In the genomic region with DNA sequence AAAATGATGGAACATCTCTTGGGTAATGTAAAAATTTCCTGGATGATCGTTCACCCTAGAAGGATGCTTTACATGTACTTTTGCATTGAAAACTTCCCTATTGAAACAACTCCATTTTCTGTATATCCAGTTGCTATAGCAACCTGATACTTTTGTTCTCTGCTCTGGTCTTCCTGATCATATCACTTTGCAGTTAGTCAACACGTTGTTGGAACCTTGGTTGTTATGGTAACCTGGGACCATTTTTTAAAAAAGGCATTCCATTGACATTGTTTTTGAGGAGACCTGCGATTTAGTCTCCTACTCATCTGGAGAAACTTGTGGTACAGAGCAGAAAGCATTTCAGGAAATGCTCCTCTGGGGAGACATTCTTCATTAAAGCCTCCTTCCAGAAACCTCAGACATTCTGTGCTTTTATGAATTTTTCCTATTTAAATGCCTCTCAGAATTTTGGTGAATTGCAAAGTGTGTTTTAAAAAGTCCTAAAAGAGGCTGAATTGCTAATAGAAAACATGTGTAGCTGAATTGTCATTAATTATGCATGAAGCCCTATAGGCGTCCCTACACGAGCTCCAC, we compare ENCODE assay signal across 2 cellular contexts.
TF ChIP-seq lines count a peak whose summit lies in the region.

No MANE protein-coding gene starts in this region.

TF ChIP-seq in neural cell, 6 proteins besides CTCF, POLR2A, EP300 and RAD21:
- TF ChIP-seq, protein P1, sequence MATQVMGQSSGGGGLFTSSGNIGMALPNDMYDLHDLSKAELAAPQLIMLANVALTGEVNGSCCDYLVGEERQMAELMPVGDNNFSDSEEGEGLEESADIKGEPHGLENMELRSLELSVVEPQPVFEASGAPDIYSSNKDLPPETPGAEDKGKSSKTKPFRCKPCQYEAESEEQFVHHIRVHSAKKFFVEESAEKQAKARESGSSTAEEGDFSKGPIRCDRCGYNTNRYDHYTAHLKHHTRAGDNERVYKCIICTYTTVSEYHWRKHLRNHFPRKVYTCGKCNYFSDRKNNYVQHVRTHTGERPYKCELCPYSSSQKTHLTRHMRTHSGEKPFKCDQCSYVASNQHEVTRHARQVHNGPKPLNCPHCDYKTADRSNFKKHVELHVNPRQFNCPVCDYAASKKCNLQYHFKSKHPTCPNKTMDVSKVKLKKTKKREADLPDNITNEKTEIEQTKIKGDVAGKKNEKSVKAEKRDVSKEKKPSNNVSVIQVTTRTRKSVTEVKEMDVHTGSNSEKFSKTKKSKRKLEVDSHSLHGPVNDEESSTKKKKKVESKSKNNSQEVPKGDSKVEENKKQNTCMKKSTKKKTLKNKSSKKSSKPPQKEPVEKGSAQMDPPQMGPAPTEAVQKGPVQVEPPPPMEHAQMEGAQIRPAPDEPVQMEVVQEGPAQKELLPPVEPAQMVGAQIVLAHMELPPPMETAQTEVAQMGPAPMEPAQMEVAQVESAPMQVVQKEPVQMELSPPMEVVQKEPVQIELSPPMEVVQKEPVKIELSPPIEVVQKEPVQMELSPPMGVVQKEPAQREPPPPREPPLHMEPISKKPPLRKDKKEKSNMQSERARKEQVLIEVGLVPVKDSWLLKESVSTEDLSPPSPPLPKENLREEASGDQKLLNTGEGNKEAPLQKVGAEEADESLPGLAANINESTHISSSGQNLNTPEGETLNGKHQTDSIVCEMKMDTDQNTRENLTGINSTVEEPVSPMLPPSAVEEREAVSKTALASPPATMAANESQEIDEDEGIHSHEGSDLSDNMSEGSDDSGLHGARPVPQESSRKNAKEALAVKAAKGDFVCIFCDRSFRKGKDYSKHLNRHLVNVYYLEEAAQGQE (IDR thresholded peaks at IDR 0.05; ENCODE audit: borderline replicate concordance) = no peak
- peak; percentile 23 for TF ChIP-seq MXI1 (conservative IDR thresholded peaks at IDR 0.05; ENCODE audit: poor library complexity, severe bottlenecking)

TF ChIP-seq in SK-N-SH, 30 proteins besides CTCF, POLR2A, EP300 and RAD21 (continued from another document):
- TF ChIP-seq, protein P1 (IDR thresholded peaks at IDR 0.05; ENCODE audit: low read depth, low read length) = no peak
- TF ChIP-seq, protein P2, sequence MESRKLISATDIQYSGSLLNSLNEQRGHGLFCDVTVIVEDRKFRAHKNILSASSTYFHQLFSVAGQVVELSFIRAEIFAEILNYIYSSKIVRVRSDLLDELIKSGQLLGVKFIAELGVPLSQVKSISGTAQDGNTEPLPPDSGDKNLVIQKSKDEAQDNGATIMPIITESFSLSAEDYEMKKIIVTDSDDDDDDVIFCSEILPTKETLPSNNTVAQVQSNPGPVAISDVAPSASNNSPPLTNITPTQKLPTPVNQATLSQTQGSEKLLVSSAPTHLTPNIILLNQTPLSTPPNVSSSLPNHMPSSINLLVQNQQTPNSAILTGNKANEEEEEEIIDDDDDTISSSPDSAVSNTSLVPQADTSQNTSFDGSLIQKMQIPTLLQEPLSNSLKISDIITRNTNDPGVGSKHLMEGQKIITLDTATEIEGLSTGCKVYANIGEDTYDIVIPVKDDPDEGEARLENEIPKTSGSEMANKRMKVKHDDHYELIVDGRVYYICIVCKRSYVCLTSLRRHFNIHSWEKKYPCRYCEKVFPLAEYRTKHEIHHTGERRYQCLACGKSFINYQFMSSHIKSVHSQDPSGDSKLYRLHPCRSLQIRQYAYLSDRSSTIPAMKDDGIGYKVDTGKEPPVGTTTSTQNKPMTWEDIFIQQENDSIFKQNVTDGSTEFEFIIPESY (IDR thresholded peaks at IDR 0.05; ENCODE audit: borderline replicate concordance, low read depth) = no peak
- no peak for TF ChIP-seq GATA2 (CRISPR knock-in tag; IDR thresholded peaks at IDR 0.05)
- no peak for TF ChIP-seq FOXM1 (IDR thresholded peaks at IDR 0.05; ENCODE audit: low read depth)
- no peak for TF ChIP-seq NRF1 (IDR thresholded peaks at IDR 0.05; ENCODE audit: low read depth, low read length)
- TF ChIP-seq, protein P3, sequence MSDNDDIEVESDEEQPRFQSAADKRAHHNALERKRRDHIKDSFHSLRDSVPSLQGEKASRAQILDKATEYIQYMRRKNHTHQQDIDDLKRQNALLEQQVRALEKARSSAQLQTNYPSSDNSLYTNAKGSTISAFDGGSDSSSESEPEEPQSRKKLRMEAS (IDR thresholded peaks at IDR 0.05; ENCODE audit: low read depth) = no peak
